In genomic region chr14:34722723-34723545, GRCh38 we compare ENCODE assay signal across 1 cellular context.
A peak's percentile ranks its signal among the peaks of the same experiment; 100 is the strongest.
TF ChIP-seq lines count a peak whose summit lies in the region.

No MANE protein-coding gene starts in this region.

TF ChIP-seq in HepG2, 621 proteins besides CTCF, POLR2A, EP300 and RAD21 (continued from another document and continues in another):
- peak; percentile 85; the same call in 1 of the 2 replicates for TF ChIP-seq ZNF276 (CRISPR knock-in tag; IDR thresholded peaks at IDR 0.05; ENCODE audit: low read depth)
- TF ChIP-seq HCFC1 (IDR thresholded peaks at IDR 0.05; ENCODE audit: low read depth, low read length), result no peak
- no peak for TF ChIP-seq MAFG (CRISPR knock-in tag; IDR thresholded peaks at IDR 0.05)
- TF ChIP-seq ZFP36L1 (CRISPR knock-in tag; IDR thresholded peaks at IDR 0.05), result no peak
- peak; percentile 64; the same call in 1 of the 2 replicates for TF ChIP-seq ZNF337 (CRISPR knock-in tag; IDR thresholded peaks at IDR 0.05; ENCODE audit: borderline replicate concordance, low read depth)
- no peak for TF ChIP-seq NRL (CRISPR knock-in tag; IDR thresholded peaks at IDR 0.05; ENCODE audit: borderline replicate concordance)
- TF ChIP-seq, protein P1, sequence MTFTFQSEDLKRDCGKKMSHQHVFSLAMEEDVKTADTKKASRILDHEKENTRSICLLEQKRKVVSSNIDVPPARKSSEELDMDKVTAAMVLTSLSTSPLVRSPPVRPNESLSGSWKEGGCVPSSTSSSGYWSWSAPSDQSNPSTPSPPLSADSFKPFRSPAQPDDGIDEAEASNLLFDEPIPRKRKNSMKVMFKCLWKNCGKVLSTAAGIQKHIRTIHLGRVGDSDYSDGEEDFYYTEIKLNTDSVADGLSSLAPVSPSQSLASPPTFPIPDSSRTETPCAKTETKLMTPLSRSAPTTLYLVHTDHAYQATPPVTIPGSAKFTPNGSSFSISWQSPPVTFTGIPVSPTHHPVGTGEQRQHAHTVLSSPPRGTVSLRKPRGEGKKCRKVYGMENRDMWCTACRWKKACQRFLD (CRISPR knock-in tag; IDR thresholded peaks at IDR 0.05; ENCODE audit: borderline replicate concordance), result no peak
- no peak for TF ChIP-seq RAD51 (IDR thresholded peaks at IDR 0.05; ENCODE audit: borderline replicate concordance)
- TF ChIP-seq ZNF383 (CRISPR knock-in tag; IDR thresholded peaks at IDR 0.05; ENCODE audit: borderline replicate concordance), result 0 out of 2 replicates have a peak, but pooled peaks have one; percentile 43
- TF ChIP-seq MTF2 (CRISPR knock-in tag; IDR thresholded peaks at IDR 0.05; ENCODE audit: borderline replicate concordance), result 0 out of 2 replicates have a peak, but pooled peaks have one; percentile 34
- TF ChIP-seq, protein P2, sequence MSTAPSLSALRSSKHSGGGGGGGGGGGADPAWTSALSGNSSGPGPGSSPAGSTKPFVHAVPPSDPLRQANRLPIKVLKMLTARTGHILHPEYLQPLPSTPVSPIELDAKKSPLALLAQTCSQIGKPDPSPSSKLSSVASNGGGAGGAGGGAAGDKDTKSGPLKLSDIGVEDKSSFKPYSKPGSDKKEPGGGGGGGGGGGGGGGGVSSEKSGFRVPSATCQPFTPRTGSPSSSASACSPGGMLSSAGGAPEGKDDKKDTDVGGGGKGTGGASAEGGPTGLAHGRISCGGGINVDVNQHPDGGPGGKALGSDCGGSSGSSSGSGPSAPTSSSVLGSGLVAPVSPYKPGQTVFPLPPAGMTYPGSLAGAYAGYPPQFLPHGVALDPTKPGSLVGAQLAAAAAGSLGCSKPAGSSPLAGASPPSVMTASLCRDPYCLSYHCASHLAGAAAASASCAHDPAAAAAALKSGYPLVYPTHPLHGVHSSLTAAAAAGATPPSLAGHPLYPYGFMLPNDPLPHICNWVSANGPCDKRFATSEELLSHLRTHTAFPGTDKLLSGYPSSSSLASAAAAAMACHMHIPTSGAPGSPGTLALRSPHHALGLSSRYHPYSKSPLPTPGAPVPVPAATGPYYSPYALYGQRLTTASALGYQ (CRISPR knock-in tag; IDR thresholded peaks at IDR 0.05), result no peak
- no peak for TF ChIP-seq CSRNP2 (CRISPR knock-in tag; conservative IDR thresholded peaks at IDR 0.05; ENCODE audit: low read depth)
- TF ChIP-seq DDIT3 (CRISPR knock-in tag; IDR thresholded peaks at IDR 0.05), result no peak
- TF ChIP-seq, protein P3, sequence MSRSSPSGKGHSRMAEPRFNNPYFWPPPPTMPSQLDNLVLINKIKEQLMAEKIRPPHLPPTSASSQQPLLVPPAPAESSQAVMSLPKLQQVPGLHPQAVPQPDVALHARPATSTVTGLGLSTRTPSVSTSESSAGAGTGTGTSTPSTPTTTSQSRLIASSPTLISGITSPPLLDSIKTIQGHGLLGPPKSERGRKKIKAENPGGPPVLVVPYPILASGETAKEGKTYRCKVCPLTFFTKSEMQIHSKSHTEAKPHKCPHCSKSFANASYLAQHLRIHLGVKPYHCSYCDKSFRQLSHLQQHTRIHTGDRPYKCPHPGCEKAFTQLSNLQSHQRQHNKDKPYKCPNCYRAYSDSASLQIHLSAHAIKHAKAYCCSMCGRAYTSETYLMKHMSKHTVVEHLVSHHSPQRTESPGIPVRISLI (CRISPR knock-in tag; IDR thresholded peaks at IDR 0.05; ENCODE audit: borderline replicate concordance), result peak; percentile 49; the same call in 1 of the 2 replicates
- TF ChIP-seq SMC3 (IDR thresholded peaks at IDR 0.05; ENCODE audit: low read length), result peak; percentile 96
- TF ChIP-seq ZNF326 (CRISPR knock-in tag; IDR thresholded peaks at IDR 0.05; ENCODE audit: borderline replicate concordance), result peak; percentile 32; the same call in 1 of the 2 replicates
- no peak for TF ChIP-seq MXI1 (IDR thresholded peaks at IDR 0.05; ENCODE audit: borderline replicate concordance, low read depth, low read length)
- TF ChIP-seq ZNF280B (CRISPR knock-in tag; IDR thresholded peaks at IDR 0.05; ENCODE audit: borderline replicate concordance), result no peak
- TF ChIP-seq ZFY (CRISPR knock-in tag; IDR thresholded peaks at IDR 0.05), result no peak
- TF ChIP-seq ATF5 (CRISPR knock-in tag; IDR thresholded peaks at IDR 0.05; ENCODE audit: low read depth), result no peak
- TF ChIP-seq, protein P4, sequence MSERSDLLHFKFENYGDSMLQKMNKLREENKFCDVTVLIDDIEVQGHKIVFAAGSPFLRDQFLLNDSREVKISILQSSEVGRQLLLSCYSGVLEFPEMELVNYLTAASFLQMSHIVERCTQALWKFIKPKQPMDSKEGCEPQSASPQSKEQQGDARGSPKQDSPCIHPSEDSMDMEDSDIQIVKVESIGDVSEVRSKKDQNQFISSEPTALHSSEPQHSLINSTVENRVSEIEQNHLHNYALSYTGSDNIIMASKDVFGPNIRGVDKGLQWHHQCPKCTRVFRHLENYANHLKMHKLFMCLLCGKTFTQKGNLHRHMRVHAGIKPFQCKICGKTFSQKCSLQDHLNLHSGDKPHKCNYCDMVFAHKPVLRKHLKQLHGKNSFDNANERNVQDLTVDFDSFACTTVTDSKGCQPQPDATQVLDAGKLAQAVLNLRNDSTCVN (CRISPR knock-in tag; IDR thresholded peaks at IDR 0.05; ENCODE audit: borderline replicate concordance), result no peak
- no peak for TF ChIP-seq SRF (IDR thresholded peaks at IDR 0.05; ENCODE audit: low read depth, low read length)
- no peak for TF ChIP-seq E2F1 (CRISPR knock-in tag; IDR thresholded peaks at IDR 0.05)
- no peak for TF ChIP-seq KLF15 (CRISPR knock-in tag; IDR thresholded peaks at IDR 0.05; ENCODE audit: borderline replicate concordance)
- TF ChIP-seq, protein P5, sequence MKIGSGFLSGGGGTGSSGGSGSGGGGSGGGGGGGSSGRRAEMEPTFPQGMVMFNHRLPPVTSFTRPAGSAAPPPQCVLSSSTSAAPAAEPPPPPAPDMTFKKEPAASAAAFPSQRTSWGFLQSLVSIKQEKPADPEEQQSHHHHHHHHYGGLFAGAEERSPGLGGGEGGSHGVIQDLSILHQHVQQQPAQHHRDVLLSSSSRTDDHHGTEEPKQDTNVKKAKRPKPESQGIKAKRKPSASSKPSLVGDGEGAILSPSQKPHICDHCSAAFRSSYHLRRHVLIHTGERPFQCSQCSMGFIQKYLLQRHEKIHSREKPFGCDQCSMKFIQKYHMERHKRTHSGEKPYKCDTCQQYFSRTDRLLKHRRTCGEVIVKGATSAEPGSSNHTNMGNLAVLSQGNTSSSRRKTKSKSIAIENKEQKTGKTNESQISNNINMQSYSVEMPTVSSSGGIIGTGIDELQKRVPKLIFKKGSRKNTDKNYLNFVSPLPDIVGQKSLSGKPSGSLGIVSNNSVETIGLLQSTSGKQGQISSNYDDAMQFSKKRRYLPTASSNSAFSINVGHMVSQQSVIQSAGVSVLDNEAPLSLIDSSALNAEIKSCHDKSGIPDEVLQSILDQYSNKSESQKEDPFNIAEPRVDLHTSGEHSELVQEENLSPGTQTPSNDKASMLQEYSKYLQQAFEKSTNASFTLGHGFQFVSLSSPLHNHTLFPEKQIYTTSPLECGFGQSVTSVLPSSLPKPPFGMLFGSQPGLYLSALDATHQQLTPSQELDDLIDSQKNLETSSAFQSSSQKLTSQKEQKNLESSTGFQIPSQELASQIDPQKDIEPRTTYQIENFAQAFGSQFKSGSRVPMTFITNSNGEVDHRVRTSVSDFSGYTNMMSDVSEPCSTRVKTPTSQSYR (CRISPR knock-in tag; IDR thresholded peaks at IDR 0.05; ENCODE audit: borderline replicate concordance), result no peak
- TF ChIP-seq NCOA1 (CRISPR knock-in tag; IDR thresholded peaks at IDR 0.05), result 0 out of 2 replicates have a peak, but pooled peaks have one; percentile 58
- 0 out of 2 replicates have a peak, but pooled peaks have one; percentile 94 for TF ChIP-seq GLI4 (CRISPR knock-in tag; IDR thresholded peaks at IDR 0.05; ENCODE audit: borderline replicate concordance)
- TF ChIP-seq SIN3A (IDR thresholded peaks at IDR 0.05; ENCODE audit: borderline replicate concordance, low read depth, low read length), result no peak
- TF ChIP-seq BRD4 (CRISPR knock-in tag; IDR thresholded peaks at IDR 0.05), result 0 out of 2 replicates have a peak, but pooled peaks have one; percentile 36
- no peak for TF ChIP-seq ZNF549 (CRISPR knock-in tag; IDR thresholded peaks at IDR 0.05)
- TF ChIP-seq, protein P6, sequence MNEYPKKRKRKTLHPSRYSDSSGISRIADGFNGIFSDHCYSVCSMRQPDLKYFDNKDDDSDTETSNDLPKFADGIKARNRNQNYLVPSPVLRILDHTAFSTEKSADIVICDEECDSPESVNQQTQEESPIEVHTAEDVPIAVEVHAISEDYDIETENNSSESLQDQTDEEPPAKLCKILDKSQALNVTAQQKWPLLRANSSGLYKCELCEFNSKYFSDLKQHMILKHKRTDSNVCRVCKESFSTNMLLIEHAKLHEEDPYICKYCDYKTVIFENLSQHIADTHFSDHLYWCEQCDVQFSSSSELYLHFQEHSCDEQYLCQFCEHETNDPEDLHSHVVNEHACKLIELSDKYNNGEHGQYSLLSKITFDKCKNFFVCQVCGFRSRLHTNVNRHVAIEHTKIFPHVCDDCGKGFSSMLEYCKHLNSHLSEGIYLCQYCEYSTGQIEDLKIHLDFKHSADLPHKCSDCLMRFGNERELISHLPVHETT (CRISPR knock-in tag; conservative IDR thresholded peaks at IDR 0.05), result no peak; the same call in 1 of the 2 replicates
- peak; percentile 67 for TF ChIP-seq ZMYM4 (CRISPR knock-in tag; IDR thresholded peaks at IDR 0.05)
- TF ChIP-seq HMG20A (CRISPR knock-in tag; IDR thresholded peaks at IDR 0.05; ENCODE audit: borderline replicate concordance), result no peak
- peak; percentile 82; the same call in 1 of the 2 replicates for TF ChIP-seq MIER3 (CRISPR knock-in tag; IDR thresholded peaks at IDR 0.05; ENCODE audit: borderline replicate concordance)
- no peak for TF ChIP-seq BHLHE40 (IDR thresholded peaks at IDR 0.05; ENCODE audit: low read length)
- no peak for TF ChIP-seq ZNF841 (CRISPR knock-in tag; IDR thresholded peaks at IDR 0.05; ENCODE audit: borderline replicate concordance)
